In genomic region chr7:136526408-136527105, GRCh38 we compare ENCODE assay signal across 27 cellular contexts.
A peak's percentile ranks its signal among the peaks of the same experiment; 100 is the strongest.
DNase-seq lines count a peak whose midpoint lies in the region; ATAC-seq and TF ChIP-seq lines count a peak whose summit lies in the region.
"Had no signal": no experiment of that assay in that cellular context is flagged by ENCODE, and none has a peak within 500 bp of the region (broad histone marks: within the 10 kb centered on the region; RNA-seq: fewer than 3 reads in every experiment).

No MANE protein-coding gene starts in this region.

- H2BK120ac ChIP-seq in mesenchymal stem cell (ENCODE audit: low read depth, low read length): no peak overlapping the region

- H3K14ac ChIP-seq in mesenchymal stem cell (ENCODE audit: low read length in 2 of 2): peak overlapping the region in 1 of 2 experiments; percentile 71

- H4K20me1 ChIP-seq in GM23248 (ENCODE audit: insufficient read depth): no peaks in the 10 kb centered on the region
- H4K20me1 ChIP-seq: BLaER1 treated with 17β-estradiol and CSF1 and Interleukin-3, amounts not matched to agents 10 nM and 100 nM had no signal

- TF ChIP-seq EP300 in upper lobe of left lung (IDR thresholded peaks at IDR 0.05): no peak

- peak overlapping the region; percentile 57 for H4K91ac ChIP-seq in mesenchymal stem cell (ENCODE audit: low read length)

- no peak overlapping the region for H3K4me3 Mint-ChIP-seq in Calu3 (ENCODE audit: low read depth, unreplicated experiment)
- H3K4me3 Mint-ChIP-seq: CD4-positive, alpha-beta T cell; HFFc6; IgD-negative memory B cell had no signal

- H3K36me3 ChIP-seq in right atrium auricular region (no peaks in the 10 kb centered on the region), mesenchymal stem cell (ENCODE audit: control insufficient read depth in 1 of 2, insufficient read depth in 2 of 2, low read depth in 1 of 2, low read length in 2 of 2) (no peaks in the 10 kb centered on the region), upper lobe of left lung (no peaks in the 10 kb centered on the region), GM23248 (ENCODE audit: low read depth) (no peaks in the 10 kb centered on the region)
- H3K36me3 ChIP-seq: BLaER1 treated with 17β-estradiol and CSF1 and Interleukin-3, amounts not matched to agents 10 nM and 100 nM; HAP-1; SJSA1 had no signal

- H2BK5ac ChIP-seq in mesenchymal stem cell (ENCODE audit: low read depth, low read length, poor library complexity, severe bottlenecking): no peak overlapping the region

- H3K36me3 Mint-ChIP-seq in Calu3 (ENCODE audit: insufficient read depth, unreplicated experiment): no peaks in the 10 kb centered on the region
- H3K36me3 Mint-ChIP-seq: IgD-negative memory B cell had no signal

- no peak overlapping the region for H3K23ac ChIP-seq in mesenchymal stem cell (ENCODE audit: low read length in 2 of 2)

- no peaks in the 10 kb centered on the region for H3K27me3 Mint-ChIP-seq in Calu3 (ENCODE audit: unreplicated experiment)
- H3K27me3 Mint-ChIP-seq: CD4-positive, alpha-beta T cell; IgD-negative memory B cell had no signal

- peak overlapping the region; percentile 15 for H2AK5ac ChIP-seq in mesenchymal stem cell (ENCODE audit: low read length, severe bottlenecking)

- no peaks in the 10 kb centered on the region for H3K79me1 ChIP-seq in mesenchymal stem cell (replicated peaks; ENCODE audit: low read length, poor library complexity, severe bottlenecking)

- H2AFZ ChIP-seq in mesenchymal stem cell (ENCODE audit: low read depth, low read length) (no peak overlapping the region), GM23248 (no peak overlapping the region)

- in situ Hi-C loops in GM23248 (cut with MboI): no loop called here

- H3K27ac Mint-ChIP-seq in Calu3 (ENCODE audit: unreplicated experiment): no peak overlapping the region
- H3K27ac Mint-ChIP-seq: CD4-positive, alpha-beta T cell; HFFc6; IgD-negative memory B cell had no signal

- no peaks in the 10 kb centered on the region for H3K9me2 ChIP-seq in GM23248 (ENCODE audit: insufficient read depth)

- no peaks in the 10 kb centered on the region for H3K4me1 Mint-ChIP-seq in Calu3 (ENCODE audit: low read depth, unreplicated experiment)
- H3K4me1 Mint-ChIP-seq: IgD-negative memory B cell had no signal

- peak overlapping the region; percentile 38 to 61 for H2BK12ac ChIP-seq in mesenchymal stem cell (ENCODE audit: low read length in 2 of 2)

- H3F3A ChIP-seq in GM23248 (ENCODE audit: insufficient read depth): 0 out of 2 replicates have a peak, but pooled peaks cover 3% of the 10 kb centered on the region

- H3K9ac ChIP-seq in mesenchymal stem cell (ENCODE audit: low read length) (no peak overlapping the region), GM23248 (no peak overlapping the region)
- H3K9ac ChIP-seq: BLaER1 treated with 17β-estradiol and CSF1 and Interleukin-3, amounts not matched to agents 10 nM and 100 nM; KMS-11 had no signal

- DNase-seq in cardiac septum (ENCODE audit: low spot score) (peak; percentile 74), right atrium auricular region (ENCODE audit: low spot score) (no peak), SW480 (ENCODE audit: low spot score) (peak; percentile 16), mesenchymal stem cell (no peak), upper lobe of left lung (peak in 1 of 2 donors; percentile 6), Calu3 (no peak), GM23248 (no peak)
- DNase-seq: AML-193; CD4-positive, alpha-beta T cell; GOT3; HFFc6; NCI-H1092; NCI-H1417 treated with DMSO at 0.1 percent for 48 hours; NCI-H1694 treated with DMSO at 0.1 percent for 48 hours; NCI-H2081; NCI-H2227 treated with DMSO at 0.1 percent for 48 hours; NCI-H510A; NCI-H69; NK-92 treated with Interleukin-12 subunit alpha and Interleukin-12 subunit beta, amount 100 ng/mL, for 24 hours; PC-3 had no signal

- no peaks in the 10 kb centered on the region for H3K79me2 ChIP-seq in GM23248 (ENCODE audit: insufficient read depth)

- H3K27ac ChIP-seq in right atrium auricular region (no peak overlapping the region), mesenchymal stem cell (ENCODE audit: low read length, poor library complexity, severe bottlenecking) (no peak overlapping the region), upper lobe of left lung (no peak overlapping the region), GM23248 (no peak overlapping the region)
- H3K27ac ChIP-seq: A549; BLaER1 treated with 17β-estradiol and CSF1 and Interleukin-3, amounts not matched to agents 10 nM and 100 nM; KMS-11; SJSA1 had no signal

- H3K4me1 ChIP-seq in right atrium auricular region: no peaks in the 10 kb centered on the region
- H3K4me1 ChIP-seq in mesenchymal stem cell (ENCODE audit: control insufficient read depth, insufficient read depth, low read depth, low read length): peaks cover 13% of the 10 kb centered on the region
- H3K4me1 ChIP-seq in upper lobe of left lung: no peaks in the 10 kb centered on the region
- H3K4me1 ChIP-seq in GM23248 (ENCODE audit: insufficient read depth): peaks cover 5% of the 10 kb centered on the region; the same call in 1 of the 2 replicates
- H3K4me1 ChIP-seq: A549; BLaER1 treated with 17β-estradiol and CSF1 and Interleukin-3, amounts not matched to agents 10 nM and 100 nM; HAP-1 had no signal

- TF ChIP-seq CTCF in right atrium auricular region (IDR thresholded peaks at IDR 0.05) (no peak), upper lobe of left lung (IDR thresholded peaks at IDR 0.05) (no peak), Calu3 (IDR thresholded peaks at IDR 0.05; ENCODE audit: unreplicated experiment) (no peak)

- CTCF ChIA-PET in Calu3 (lab: Charles Lee): no interaction called here

- H4K8ac ChIP-seq in mesenchymal stem cell (ENCODE audit: low read length): peak overlapping the region; percentile 84

- intact Hi-C loops in cardiac septum (cut with DNase I): no loop called here
- intact Hi-C loops in Calu3 (cut with micrococcal nuclease; ENCODE audit: unreplicated experiment): no loop called here

- no peak overlapping the region for H2BK15ac ChIP-seq in mesenchymal stem cell (ENCODE audit: low read depth, poor library complexity, severe bottlenecking)

- peaks cover 19% of the 10 kb centered on the region for H3K9me3 Mint-ChIP-seq in Calu3 (ENCODE audit: low read depth, unreplicated experiment)
- H3K9me3 Mint-ChIP-seq: HFFc6 had no signal

- H3K9me3 ChIP-seq in right atrium auricular region: no peaks in the 10 kb centered on the region
- peaks cover 3% of the 10 kb centered on the region for H3K9me3 ChIP-seq in mesenchymal stem cell (ENCODE audit: control insufficient read depth, low read length)
- peaks cover 0 to 3% (median 0%) of the 10 kb centered on the region in 4 donors for H3K9me3 ChIP-seq in upper lobe of left lung
- H3K9me3 ChIP-seq in GM23248 (ENCODE audit: low read depth): no peaks in the 10 kb centered on the region
- H3K9me3 ChIP-seq: A549, HAP-1, SJSA1 had no signal

- ATAC-seq in upper lobe of left lung (ENCODE audit: low FRiP score in 2 of 2): peak; percentile 10 to 54
- ATAC-seq in HG03520 (IDR thresholded peaks at IDR 0.05; ENCODE audit: unreplicated experiment): no peak
- ATAC-seq: A549, PC-3 had no signal

- no peak for TF ChIP-seq POLR2A in upper lobe of left lung (IDR thresholded peaks at IDR 0.05)

- WGBS in mesenchymal stem cell: 92% methylated on average over 6 of the region's 7 CpGs
- WGBS in upper lobe of left lung, 2 donors: 90% methylated on average over 6 of the region's 7 CpGs; no CpG with 5 or more reads in 1 of the 2 donors
- 48 to 72% methylated on average over 7 of the region's 7 CpGs for WGBS in GM23248 (ENCODE audit: low coverage in 1 of 2, low lambda C conversion rate in 2 of 2, missing lambda C conversion rate in 2 of 2), 2 experiments

- H3K27me3 ChIP-seq in right atrium auricular region (no peaks in the 10 kb centered on the region), mesenchymal stem cell (ENCODE audit: control insufficient read depth in 1 of 2, insufficient read depth in 1 of 2, low read length in 2 of 2) (no peaks in the 10 kb centered on the region), upper lobe of left lung (no peaks in the 10 kb centered on the region), GM23248 (replicated peaks; ENCODE audit: insufficient read depth) (no peaks in the 10 kb centered on the region)
- H3K27me3 ChIP-seq: BLaER1 treated with 17β-estradiol and CSF1 and Interleukin-3, amounts not matched to agents 10 nM and 100 nM; SJSA1 had no signal

- BruUV-seq in Calu3 (replicated peaks; lab: Mats Ljungman, UMichigan): no TSS peak

- H3K4me2 ChIP-seq in mesenchymal stem cell (ENCODE audit: low read length, poor library complexity, severe bottlenecking) (no peak overlapping the region), GM23248 (ENCODE audit: unreplicated experiment) (no peak overlapping the region)
- H3K4me2 ChIP-seq: A549; BLaER1 treated with 17β-estradiol and CSF1 and Interleukin-3, amounts not matched to agents 10 nM and 100 nM; KMS-11 had no signal

- H3K4me3 ChIP-seq in right atrium auricular region (no peak overlapping the region), mesenchymal stem cell (ENCODE audit: insufficient read depth in 1 of 2, low read depth in 1 of 2, low read length in 2 of 2) (no peak overlapping the region), upper lobe of left lung (no peak overlapping the region), GM23248 (no peak overlapping the region)
- H3K4me3 ChIP-seq: A549; BLaER1 treated with 17β-estradiol and CSF1 and Interleukin-3, amounts not matched to agents 10 nM and 100 nM; HAP-1; SJSA1 had no signal

- H3K18ac ChIP-seq in mesenchymal stem cell (ENCODE audit: low read depth in 1 of 2, low read length in 2 of 2): peak overlapping the region in 1 of 2 experiments; percentile 28

- H3K4ac ChIP-seq in mesenchymal stem cell (ENCODE audit: low read depth in 1 of 2, low read length in 2 of 2): no peak overlapping the region

Comparison
In these comparisons a context has a peak if more than half of its experiments do, and no peak if none do; other contexts are left out.
1. DNase-seq: peak in cardiac septum (single experiment) and SW480 (single experiment); none in right atrium auricular region (single experiment), mesenchymal stem cell (single experiment), Calu3 (single experiment) and GM23248 (single experiment).